33 cellular contexts compared by ENCODE assay signal in genomic region chr13:31110169-31110568, GRCh38.
"Had no signal": no experiment of that assay in that cellular context is flagged by ENCODE, and none has a peak within 500 bp of the region (broad histone marks: within the 10 kb centered on the region; RNA-seq: fewer than 3 reads in every experiment).

No MANE protein-coding gene starts in this region.

- H3K27me3 ChIP-seq: adrenal gland had no signal

- H3K27ac Mint-ChIP-seq: activated CD8-positive, alpha-beta T cell treated with anti-CD3 and anti-CD28 coated beads for 36 hours; activated naive CD8-positive, alpha-beta T cell treated with anti-CD3 and anti-CD28 coated beads, Interleukin-2, amount 10 ng/mL, durations not matched to agents 7 days and 5 days; activated T-cell treated with anti-CD3 and anti-CD28 coated beads, Interleukin-2, amount 50 U/mL, for 72 hours; activated T-helper 17 cell treated with anti-CD3 and anti-CD28 coated beads, Interleukin-2, amount 50 U/mL, for 72 hours; brain; T-cell had no signal

- ATAC-seq: activated CD8-positive, alpha-beta T cell treated with anti-CD3 and anti-CD28 coated beads for 36 hours; activated T-cell treated with anti-CD3 and anti-CD28 coated beads, Interleukin-2, amount 50 U/mL, for 72 hours; activated T-helper 17 cell treated with anti-CD3 and anti-CD28 coated beads, Interleukin-2, amount 50 U/mL, for 72 hours; K562; Right ventricle myocardium inferior; SK-N-SH treated with all-trans-retinoic acid at 6 μM for 48 hours; T-cell had no signal

- H3K36me3 ChIP-seq: adrenal gland, WERI-Rb-1 had no signal

- H3K4me3 Mint-ChIP-seq: activated CD8-positive, alpha-beta T cell treated with anti-CD3 and anti-CD28 coated beads for 36 hours; activated naive CD8-positive, alpha-beta T cell treated with anti-CD3 and anti-CD28 coated beads, Interleukin-2, amount 10 ng/mL, durations not matched to agents 7 days and 5 days; activated T-cell treated with anti-CD3 and anti-CD28 coated beads, Interleukin-2, amount 50 U/mL, for 72 hours; activated T-helper 17 cell treated with anti-CD3 and anti-CD28 coated beads, Interleukin-2, amount 50 U/mL, for 72 hours; brain; T-cell had no signal

- H3K4me2 ChIP-seq: PC-9 had no signal

- DNase-seq: activated CD4-positive, alpha-beta T cell treated with anti-CD3 and anti-CD28 coated beads for 1 hour; activated CD4-positive, alpha-beta T cell treated with anti-CD3 and anti-CD28 coated beads for 48 hours; activated CD4-positive, alpha-beta T cell treated with anti-CD3 and anti-CD28 coated beads, Interleukin-2, amount 50 U/mL, for 4 hours; activated CD4-positive, CD25-positive, alpha-beta regulatory T cell; activated CD8-positive, alpha-beta T cell treated with anti-CD3 and anti-CD28 coated beads for 36 hours; activated naive CD4-positive, alpha-beta T cell; activated naive CD4-positive, alpha-beta T cell treated with anti-CD3 and anti-CD28 coated beads, Interleukin-2, amount 50 U/mL, for 16 hours; activated naive CD8-positive, alpha-beta T cell treated with anti-CD3 and anti-CD28 coated beads, Interleukin-2, amount 10 ng/mL, durations not matched to agents 7 days and 5 days; activated T-cell treated with anti-CD3 and anti-CD28 coated beads, Interleukin-2, amount 50 U/mL, for 1 hour; activated T-cell treated with anti-CD3 and anti-CD28 coated beads, Interleukin-2, amount 50 U/mL, for 72 hours; adrenal gland; central memory CD4-positive, alpha-beta T cell; NCI-H1417; NCI-H146; NCI-H187; NCI-H2029 treated with DMSO at 0.1 percent for 48 hours; NCI-H2107; NCI-H2171; NCI-H510A; NCI-H748 treated with DMSO at 0.1 percent for 48 hours; NK-92 treated with Interleukin-12 subunit alpha and Interleukin-12 subunit beta, amount 100 ng/mL, for 24 hours; PC-9; SIG-M5; T-cell; T-helper 2 cell; WERI-Rb-1 had no signal

- H3K4me1 ChIP-seq: adrenal gland had no signal

- FAIRE-seq: K562, RCC 7860 had no signal

- H2AFZ ChIP-seq: PC-9 had no signal

- H3K9me3 ChIP-seq: adrenal gland had no signal

- H3K27ac ChIP-seq: adrenal gland, PC-9, RWPE1, WERI-Rb-1 had no signal

- H3K9me3 Mint-ChIP-seq: activated CD8-positive, alpha-beta T cell treated with anti-CD3 and anti-CD28 coated beads for 36 hours; activated naive CD8-positive, alpha-beta T cell treated with anti-CD3 and anti-CD28 coated beads, Interleukin-2, amount 10 ng/mL, durations not matched to agents 7 days and 5 days; activated T-cell treated with anti-CD3 and anti-CD28 coated beads, Interleukin-2, amount 50 U/mL, for 72 hours; activated T-helper 17 cell treated with anti-CD3 and anti-CD28 coated beads, Interleukin-2, amount 50 U/mL, for 72 hours; brain; T-cell had no signal

- H3K36me3 Mint-ChIP-seq: activated naive CD8-positive, alpha-beta T cell treated with anti-CD3 and anti-CD28 coated beads, Interleukin-2, amount 10 ng/mL, durations not matched to agents 7 days and 5 days; brain; T-cell had no signal

- H3K4me3 ChIP-seq: adrenal gland, K562, PC-9 had no signal

- H3K4me1 Mint-ChIP-seq: activated naive CD8-positive, alpha-beta T cell treated with anti-CD3 and anti-CD28 coated beads, Interleukin-2, amount 10 ng/mL, durations not matched to agents 7 days and 5 days; brain; T-cell had no signal
